In the genomic region with DNA sequence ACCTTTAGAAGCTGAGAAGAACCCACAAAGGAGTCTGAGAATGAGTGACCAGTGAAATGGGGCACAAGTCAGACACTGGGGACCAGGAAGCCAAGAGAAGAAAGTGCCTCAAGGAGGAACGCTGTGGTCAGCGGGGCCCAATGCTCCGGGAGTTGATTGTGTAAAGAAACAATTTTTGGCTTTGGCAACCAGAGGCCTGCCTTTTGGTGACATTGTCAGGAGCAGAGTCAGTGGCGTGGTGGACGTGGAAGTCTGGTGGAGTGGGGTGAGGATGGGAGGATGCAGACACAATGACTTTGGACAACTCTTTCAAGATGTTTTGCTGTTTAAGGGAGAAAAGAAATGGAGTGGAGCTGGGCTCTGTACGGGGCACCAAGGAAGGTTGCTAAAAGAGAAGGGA, we compare ENCODE assay signal across 1 cellular context.
TF ChIP-seq lines count a peak whose summit lies in the region.

No MANE protein-coding gene starts in this region.

TF ChIP-seq in WTC11, 78 proteins besides CTCF, POLR2A, EP300 and RAD21 (continued from another document):
- no peak for TF ChIP-seq ZNF263 (CRISPR knock-in tag; IDR thresholded peaks at IDR 0.05; ENCODE audit: low read depth)
- TF ChIP-seq, protein P1, sequence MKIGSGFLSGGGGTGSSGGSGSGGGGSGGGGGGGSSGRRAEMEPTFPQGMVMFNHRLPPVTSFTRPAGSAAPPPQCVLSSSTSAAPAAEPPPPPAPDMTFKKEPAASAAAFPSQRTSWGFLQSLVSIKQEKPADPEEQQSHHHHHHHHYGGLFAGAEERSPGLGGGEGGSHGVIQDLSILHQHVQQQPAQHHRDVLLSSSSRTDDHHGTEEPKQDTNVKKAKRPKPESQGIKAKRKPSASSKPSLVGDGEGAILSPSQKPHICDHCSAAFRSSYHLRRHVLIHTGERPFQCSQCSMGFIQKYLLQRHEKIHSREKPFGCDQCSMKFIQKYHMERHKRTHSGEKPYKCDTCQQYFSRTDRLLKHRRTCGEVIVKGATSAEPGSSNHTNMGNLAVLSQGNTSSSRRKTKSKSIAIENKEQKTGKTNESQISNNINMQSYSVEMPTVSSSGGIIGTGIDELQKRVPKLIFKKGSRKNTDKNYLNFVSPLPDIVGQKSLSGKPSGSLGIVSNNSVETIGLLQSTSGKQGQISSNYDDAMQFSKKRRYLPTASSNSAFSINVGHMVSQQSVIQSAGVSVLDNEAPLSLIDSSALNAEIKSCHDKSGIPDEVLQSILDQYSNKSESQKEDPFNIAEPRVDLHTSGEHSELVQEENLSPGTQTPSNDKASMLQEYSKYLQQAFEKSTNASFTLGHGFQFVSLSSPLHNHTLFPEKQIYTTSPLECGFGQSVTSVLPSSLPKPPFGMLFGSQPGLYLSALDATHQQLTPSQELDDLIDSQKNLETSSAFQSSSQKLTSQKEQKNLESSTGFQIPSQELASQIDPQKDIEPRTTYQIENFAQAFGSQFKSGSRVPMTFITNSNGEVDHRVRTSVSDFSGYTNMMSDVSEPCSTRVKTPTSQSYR (CRISPR knock-in tag; IDR thresholded peaks at IDR 0.05) = no peak
- no peak for TF ChIP-seq ZNF423 (CRISPR knock-in tag; IDR thresholded peaks at IDR 0.05)
- no peak for TF ChIP-seq GTF2I (CRISPR knock-in tag; conservative IDR thresholded peaks at IDR 0.05)
- TF ChIP-seq, protein P2, sequence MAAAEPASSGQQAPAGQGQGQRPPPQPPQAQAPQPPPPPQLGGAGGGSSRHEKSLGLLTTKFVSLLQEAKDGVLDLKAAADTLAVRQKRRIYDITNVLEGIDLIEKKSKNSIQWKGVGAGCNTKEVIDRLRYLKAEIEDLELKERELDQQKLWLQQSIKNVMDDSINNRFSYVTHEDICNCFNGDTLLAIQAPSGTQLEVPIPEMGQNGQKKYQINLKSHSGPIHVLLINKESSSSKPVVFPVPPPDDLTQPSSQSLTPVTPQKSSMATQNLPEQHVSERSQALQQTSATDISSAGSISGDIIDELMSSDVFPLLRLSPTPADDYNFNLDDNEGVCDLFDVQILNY (CRISPR knock-in tag; IDR thresholded peaks at IDR 0.05) = no peak
- no peak for TF ChIP-seq ETV6 (CRISPR knock-in tag; IDR thresholded peaks at IDR 0.05)
- TF ChIP-seq NFYB (CRISPR knock-in tag; conservative IDR thresholded peaks at IDR 0.05; ENCODE audit: low read depth) = no peak
- TF ChIP-seq NFATC4 (CRISPR knock-in tag; IDR thresholded peaks at IDR 0.05) = no peak
